ENCODE assay signal across 24 cellular contexts in the genomic region with DNA sequence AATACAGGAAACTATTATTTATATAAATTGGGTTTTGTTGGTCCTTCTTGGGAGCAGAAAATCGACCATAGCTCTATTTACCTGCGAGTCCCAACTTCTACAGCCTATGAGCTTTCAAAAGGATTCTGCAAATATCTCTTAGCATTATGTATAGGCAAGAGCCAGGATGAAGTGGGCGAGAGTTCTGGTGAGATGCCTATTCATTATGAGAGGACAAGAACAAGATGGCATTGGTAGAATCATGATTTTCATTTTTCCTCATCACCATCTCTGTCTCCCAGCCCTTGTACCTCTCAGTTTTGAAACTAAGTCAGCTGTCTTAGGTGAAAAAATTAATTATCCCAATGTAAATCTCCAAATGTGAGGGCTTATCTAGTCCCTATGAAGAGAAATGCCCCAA. TPM values are rescaled to one million over a fixed set of nuclear protein-coding genes. Genes with fewer than 3 reads are reported as not detected.
DNase-seq lines count a peak whose midpoint lies in the region; ATAC-seq lines count a peak whose summit lies in the region.
"Had no signal": no experiment of that assay in that cellular context is flagged by ENCODE, and none has a peak within 500 bp of the region (broad histone marks: within the 10 kb centered on the region; RNA-seq: fewer than 3 reads in every experiment).

No MANE protein-coding gene starts in this region.

- H3K36me3 Mint-ChIP-seq in activated CD4-positive, alpha-beta T cell treated with anti-CD3 and anti-CD28 coated beads, Interleukin-2, amount 10 ng/mL, durations not matched to agents 24 days and 14 days (ENCODE audit: low read depth), result peaks cover 82% of the 10 kb centered on the region
- H3K36me3 Mint-ChIP-seq in immature natural killer cell, result peaks cover 36 to 60% (median 38%) of the 10 kb centered on the region in 3 donors

- no peaks in the 10 kb centered on the region for H3K9me3 Mint-ChIP-seq in activated CD4-positive, alpha-beta T cell treated with anti-CD3 and anti-CD28 coated beads, Interleukin-2, amount 10 ng/mL, durations not matched to agents 24 days and 14 days
- no peaks in the 10 kb centered on the region for H3K9me3 Mint-ChIP-seq in immature natural killer cell
- no peaks in the 10 kb centered on the region for H3K9me3 Mint-ChIP-seq in stimulated activated naive CD8-positive, alpha-beta T cell treated with anti-CD3 and anti-CD28 coated beads, Interleukin-15, amount 100 ng/mL, for 72 hours
- H3K9me3 Mint-ChIP-seq: neural crest cell had no signal

- DNase-seq in activated CD4-positive, alpha-beta T cell treated with anti-CD3 and anti-CD28 coated beads, Interleukin-2, amount 10 ng/mL, durations not matched to agents 24 days and 14 days, result no peak
- no peak for DNase-seq in activated CD4-positive, alpha-beta T cell treated with anti-CD3 and anti-CD28 coated beads for 1 hour
- DNase-seq in stimulated activated naive CD4-positive, alpha-beta T cell treated with Interleukin-2 at 50 U/mL for 16 hours (lab: John Stamatoyannopoulos, UW), result peak; percentile 14
- DNase-seq in stimulated activated naive CD4-positive, alpha-beta T cell (lab: John Stamatoyannopoulos, UW), result no peak
- DNase-seq in immature natural killer cell (no peak), NCI-H2029 (lab: John Stamatoyannopoulos, UW) (no peak)
- DNase-seq in stimulated activated naive CD8-positive, alpha-beta T cell treated with anti-CD3 and anti-CD28 coated beads, Interleukin-15, amount 100 ng/mL, for 72 hours, result no peak
- DNase-seq: Calu3; Kasumi-1; MV-4-11; NCI-H146; NCI-H2171 treated with DMSO at 0.1 percent for 48 hours; NCI-H524; NK-92 treated with Interleukin-12 subunit alpha and Interleukin-12 subunit beta, amount 100 ng/mL, for 24 hours; posterior cingulate gyrus; right lobe of liver; SIG-M5; testis; uterus had no signal

- peak overlapping the region; percentile 21 for H3K4me3 Mint-ChIP-seq in activated CD4-positive, alpha-beta T cell treated with anti-CD3 and anti-CD28 coated beads, Interleukin-2, amount 10 ng/mL, durations not matched to agents 24 days and 14 days
- no peak overlapping the region for H3K4me3 Mint-ChIP-seq in immature natural killer cell
- no peak overlapping the region for H3K4me3 Mint-ChIP-seq in stimulated activated naive CD8-positive, alpha-beta T cell treated with anti-CD3 and anti-CD28 coated beads, Interleukin-15, amount 100 ng/mL, for 72 hours
- H3K4me3 Mint-ChIP-seq: B cell, neural crest cell had no signal

- ATAC-seq in stimulated activated naive CD8-positive, alpha-beta T cell treated with anti-CD3 and anti-CD28 coated beads, Interleukin-15, amount 100 ng/mL, for 72 hours, result peak; percentile 43
- no peak for ATAC-seq in HG03469 (IDR thresholded peaks at IDR 0.05; ENCODE audit: unreplicated experiment)
- ATAC-seq: GM12878, Panc1 had no signal

- H3K4me1 Mint-ChIP-seq in activated CD4-positive, alpha-beta T cell treated with anti-CD3 and anti-CD28 coated beads, Interleukin-2, amount 10 ng/mL, durations not matched to agents 24 days and 14 days, result peaks cover 58% of the 10 kb centered on the region
- H3K4me1 Mint-ChIP-seq in immature natural killer cell, result peaks cover 64 to 79% of the 10 kb centered on the region in 2 donors
- peaks cover 75% of the 10 kb centered on the region for H3K4me1 Mint-ChIP-seq in stimulated activated naive CD8-positive, alpha-beta T cell treated with anti-CD3 and anti-CD28 coated beads, Interleukin-15, amount 100 ng/mL, for 72 hours

- peak overlapping the region; percentile 87 for H3K27ac Mint-ChIP-seq in activated CD4-positive, alpha-beta T cell treated with anti-CD3 and anti-CD28 coated beads, Interleukin-2, amount 10 ng/mL, durations not matched to agents 24 days and 14 days
- peak overlapping the region; percentile 72 to 88 (median 85) for H3K27ac Mint-ChIP-seq in immature natural killer cell
- H3K27ac Mint-ChIP-seq in stimulated activated naive CD8-positive, alpha-beta T cell treated with anti-CD3 and anti-CD28 coated beads, Interleukin-15, amount 100 ng/mL, for 72 hours, result peak overlapping the region in 1 of 2 donors; percentile 90
- H3K27ac Mint-ChIP-seq: B cell had no signal

- intact Hi-C loops in activated CD4-positive, alpha-beta T cell treated with anti-CD3 and anti-CD28 coated beads, Interleukin-2, amount 10 ng/mL, durations not matched to agents 24 days and 14 days (cut with micrococcal nuclease), result loop anchor here (1.0 to 10.0 kb wide), 2 partner anchors 36 to 432 kb away; a partner anchor contains a TSS

- no peaks in the 10 kb centered on the region for H3K27me3 Mint-ChIP-seq in activated CD4-positive, alpha-beta T cell treated with anti-CD3 and anti-CD28 coated beads, Interleukin-2, amount 10 ng/mL, durations not matched to agents 24 days and 14 days
- peaks cover 0 to 3% (median 2%) of the 10 kb centered on the region in 3 donors for H3K27me3 Mint-ChIP-seq in immature natural killer cell (ENCODE audit: low read depth in 3 of 3)
- no peaks in the 10 kb centered on the region for H3K27me3 Mint-ChIP-seq in stimulated activated naive CD8-positive, alpha-beta T cell treated with anti-CD3 and anti-CD28 coated beads, Interleukin-15, amount 100 ng/mL, for 72 hours
- H3K27me3 Mint-ChIP-seq: B cell had no signal

RNA-seq across cellular contexts. Expression of a gene that starts 25.0 kb away (rescaled TPM):
- 280 and 287 TPM in 2 replicates for total RNA-seq in activated CD4-positive, alpha-beta T cell treated with anti-CD3 and anti-CD28 coated beads, Interleukin-2, amount 10 ng/mL, durations not matched to agents 24 days and 14 days
- 100 to 1,000 TPM in 2 of 3 donors, 10 to 100 TPM in 1; 93.7 to 252 (median 131) TPM for polyA plus RNA-seq in immature natural killer cell
